Comparison of ENCODE assay signal across 1 cellular context in the genomic region with DNA sequence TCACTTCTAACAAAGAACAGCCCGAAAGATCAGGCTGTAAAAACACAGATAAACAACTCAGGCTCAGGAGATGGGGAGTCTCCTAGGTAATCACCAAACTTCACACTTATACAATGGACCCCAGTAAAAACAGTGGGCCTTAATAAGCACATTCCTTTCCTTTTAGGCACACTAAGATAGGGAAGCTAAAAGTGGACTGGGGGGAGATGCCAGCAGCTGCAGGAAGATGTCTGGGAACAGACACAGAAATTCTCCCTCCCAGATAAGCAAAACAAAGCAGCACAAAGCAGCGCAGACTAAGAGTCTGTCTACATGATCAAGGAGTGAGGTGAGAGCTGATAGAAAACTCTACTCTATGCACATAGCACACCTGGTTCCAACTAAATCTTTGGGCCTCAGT.
TF ChIP-seq lines count a peak whose summit lies in the region.

No MANE protein-coding gene starts in this region.

TF ChIP-seq in HepG2, 621 proteins besides CTCF, POLR2A, EP300 and RAD21:
- no peak for TF ChIP-seq ZNF263 (CRISPR knock-in tag; IDR thresholded peaks at IDR 0.05)
- TF ChIP-seq, protein P1, sequence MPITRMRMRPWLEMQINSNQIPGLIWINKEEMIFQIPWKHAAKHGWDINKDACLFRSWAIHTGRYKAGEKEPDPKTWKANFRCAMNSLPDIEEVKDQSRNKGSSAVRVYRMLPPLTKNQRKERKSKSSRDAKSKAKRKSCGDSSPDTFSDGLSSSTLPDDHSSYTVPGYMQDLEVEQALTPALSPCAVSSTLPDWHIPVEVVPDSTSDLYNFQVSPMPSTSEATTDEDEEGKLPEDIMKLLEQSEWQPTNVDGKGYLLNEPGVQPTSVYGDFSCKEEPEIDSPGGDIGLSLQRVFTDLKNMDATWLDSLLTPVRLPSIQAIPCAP (CRISPR knock-in tag; IDR thresholded peaks at IDR 0.05; ENCODE audit: low read depth): no peak
- no peak for TF ChIP-seq ZNF644 (CRISPR knock-in tag; IDR thresholded peaks at IDR 0.05; ENCODE audit: low read depth)
- TF ChIP-seq HNRNPH1 (optimal IDR thresholded peaks at IDR 0.05; ENCODE audit: low read depth, low read length): no peak
- no peak for TF ChIP-seq NFYC (CRISPR knock-in tag; IDR thresholded peaks at IDR 0.05)
- no peak for TF ChIP-seq NR2F6 (IDR thresholded peaks at IDR 0.05)
- no peak for TF ChIP-seq NR2F6 (CRISPR knock-in tag; IDR thresholded peaks at IDR 0.05)
- no peak for TF ChIP-seq AGO1 (IDR thresholded peaks at IDR 0.05; ENCODE audit: low read depth, low read length, poor library complexity, severe bottlenecking)
- no peak for TF ChIP-seq RXRB (CRISPR knock-in tag; IDR thresholded peaks at IDR 0.05; ENCODE audit: borderline replicate concordance)
- TF ChIP-seq, protein P2, sequence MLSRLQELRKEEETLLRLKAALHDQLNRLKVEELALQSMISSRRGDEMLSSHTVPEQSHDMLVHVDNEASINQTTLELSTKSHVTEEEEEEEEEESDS (CRISPR knock-in tag; IDR thresholded peaks at IDR 0.05; ENCODE audit: borderline replicate concordance): no peak
- TF ChIP-seq NR3C1 (CRISPR knock-in tag; IDR thresholded peaks at IDR 0.05): no peak
- TF ChIP-seq ZNF749 (CRISPR knock-in tag; IDR thresholded peaks at IDR 0.05; ENCODE audit: borderline replicate concordance): no peak
